ENCODE assay signal across 25 cellular contexts in genomic region chr2:225275443-225275842, GRCh38.
"Had no signal": no experiment of that assay in that cellular context is flagged by ENCODE, and none has a peak within 500 bp of the region (broad histone marks: within the 10 kb centered on the region; RNA-seq: fewer than 3 reads in every experiment).

No MANE protein-coding gene starts in this region.

- H3K27me3 ChIP-seq: body of pancreas, neutrophil, ovary, stomach, thyroid gland, upper lobe of left lung, vagina had no signal

- DNase-seq: activated CD4-positive, alpha-beta T cell treated with anti-CD3 and anti-CD28 coated beads for 4 hours; activated CD4-positive, alpha-beta T cell treated with anti-CD3 and anti-CD28 coated beads, Interleukin-2, amount 50 U/mL, for 4 hours; activated CD8-positive, alpha-beta memory T cell treated with anti-CD3 and anti-CD28 coated beads for 24 hours; activated effector memory CD4-positive, alpha-beta T cell treated with Interleukin-2 at 50 U/mL for 16 hours; activated naive CD4-positive, alpha-beta T cell treated with Interleukin-2 at 50 U/mL for 16 hours; aorta; dermis blood vessel endothelial cell; effector CD4-positive, alpha-beta T cell; glutamatergic neuron; left ventricle myocardium inferior; naive B cell; nephron progenitor cell; ovary; psoas muscle; stimulated activated CD4-positive, alpha-beta T cell treated with anti-CD3 and anti-CD28 coated beads, Interleukin-15, amount 100 ng/mL, for 24 hours; stimulated activated CD4-positive, alpha-beta T cell treated with anti-CD3 and anti-CD28 coated beads, Interleukin-2, amount 100 ng/mL, for 24 hours; stomach; upper lobe of left lung had no signal

- H3K4me3 ChIP-seq: body of pancreas, left ventricle myocardium inferior, lung, ovary, psoas muscle, stomach, thyroid gland, upper lobe of left lung, vagina had no signal

- H3K9me3 ChIP-seq: body of pancreas, neutrophil, ovary, psoas muscle, thyroid gland, vagina had no signal

- H3K4me1 ChIP-seq: body of pancreas, left ventricle myocardium inferior, psoas muscle, stomach, thyroid gland, upper lobe of left lung, vagina had no signal

- H3K36me3 ChIP-seq: left ventricle myocardium inferior, neutrophil, ovary, stomach, thyroid gland, upper lobe of left lung, vagina had no signal

- H3K27ac ChIP-seq: body of pancreas, left ventricle myocardium inferior, neutrophil, ovary, psoas muscle, stomach, thyroid gland, upper lobe of left lung, vagina had no signal

- FAIRE-seq: frontal cortex, islet of Langerhans had no signal

- ATAC-seq: body of pancreas, psoas muscle had no signal
